10 cellular contexts compared by ENCODE assay signal in genomic region chr9:96139592-96140251, GRCh38.
A peak's percentile ranks its signal among the peaks of the same experiment; 100 is the strongest.
DNase-seq lines count a peak whose midpoint lies in the region; ATAC-seq and TF ChIP-seq lines count a peak whose summit lies in the region.
"Had no signal": no experiment of that assay in that cellular context is flagged by ENCODE, and none has a peak within 500 bp of the region (broad histone marks: within the 10 kb centered on the region; RNA-seq: fewer than 3 reads in every experiment).

No MANE protein-coding gene starts in this region.

- CTCF ChIA-PET in AG04449 (lab: Yijun Ruan, JAX), result interaction anchor here (1.2 to 1.5 kb wide), 2 partner anchors 17 to 78 kb away, joined by 3 to 5 read pairs; no protein-coding TSS in a partner anchor

- TF ChIP-seq CTCF in AG04449 (IDR thresholded peaks at IDR 0.05; ENCODE audit: insufficient read depth, low read length, missing control alignments) (no peak), choroid plexus epithelial cell (conservative IDR thresholded peaks at IDR 0.05; ENCODE audit: low read depth, low read length) (no peak), GM13976 (IDR thresholded peaks at IDR 0.05; ENCODE audit: borderline replicate concordance, control extremely low read depth, extremely low read depth, insufficient read depth, missing control alignments) (no peak)

- no peaks in the 10 kb centered on the region for H3K36me3 Mint-ChIP-seq in stimulated activated effector memory CD8-positive, alpha-beta T cell treated with anti-CD3 and anti-CD28 coated beads, Interleukin-12 subunit alpha, Interleukin-12 subunit beta, amount 100 ng/mL, for 72 hours

- peak overlapping the region; percentile 31 for H3K27ac ChIP-seq in muscle layer of duodenum (ENCODE audit: low read length)

- in situ Hi-C loops in GM13976 (cut with MboI; ENCODE audit: low sequenced_read_pairs, unreplicated experiment), result no loop called here

- POLR2A ChIA-PET in AG04449 (lab: Yijun Ruan, JAX), result no interaction called here

- DNase-seq in AG04449 (ENCODE audit: low read depth, low spot score), result peak; percentile 79
- peak; percentile 88 for DNase-seq in NCI-H1105 treated with DMSO at 0.1 percent for 48 hours (lab: John Stamatoyannopoulos, UW)
- DNase-seq in choroid plexus epithelial cell (ENCODE audit: low read depth), result peak; percentile 93
- no peak for DNase-seq in LoVo (ENCODE audit: low spot score)
- no peak for DNase-seq in stimulated activated effector memory CD8-positive, alpha-beta T cell treated with anti-CD3 and anti-CD28 coated beads, Interleukin-12 subunit alpha, Interleukin-12 subunit beta, amount 100 ng/mL, for 72 hours (ENCODE audit: low spot score in 2 of 2)
- DNase-seq in GM13976 (ENCODE audit: low spot score), result no peak
- DNase-seq: activated CD4-positive, CD25-positive, alpha-beta regulatory T cell; DMS153 had no signal

- H3K4me3 ChIP-seq in AG04449 (ENCODE audit: low read depth, low read length), result peak overlapping the region; percentile 21
- peak overlapping the region; percentile 18 for H3K4me3 ChIP-seq in choroid plexus epithelial cell (ENCODE audit: low read depth, low read length)
- H3K4me3 ChIP-seq in muscle layer of duodenum (ENCODE audit: low read depth in 1 of 2, low read length in 2 of 2), result no peak overlapping the region

- peaks cover 13% of the 10 kb centered on the region for H3K4me1 Mint-ChIP-seq in stimulated activated effector memory CD8-positive, alpha-beta T cell treated with anti-CD3 and anti-CD28 coated beads, Interleukin-12 subunit alpha, Interleukin-12 subunit beta, amount 100 ng/mL, for 72 hours

- no peaks in the 10 kb centered on the region for H3K27me3 ChIP-seq in muscle layer of duodenum (ENCODE audit: low read depth, low read length)

- H3K4me3 Mint-ChIP-seq in stimulated activated effector memory CD8-positive, alpha-beta T cell treated with anti-CD3 and anti-CD28 coated beads, Interleukin-12 subunit alpha, Interleukin-12 subunit beta, amount 100 ng/mL, for 72 hours, result no peak overlapping the region

- no peaks in the 10 kb centered on the region for H3K9me3 ChIP-seq in muscle layer of duodenum (ENCODE audit: control insufficient read depth in 1 of 2, low read length in 2 of 2)

- no peaks in the 10 kb centered on the region for H3K9me3 Mint-ChIP-seq in stimulated activated effector memory CD8-positive, alpha-beta T cell treated with anti-CD3 and anti-CD28 coated beads, Interleukin-12 subunit alpha, Interleukin-12 subunit beta, amount 100 ng/mL, for 72 hours

- no peaks in the 10 kb centered on the region for H3K36me3 ChIP-seq in muscle layer of duodenum (ENCODE audit: control insufficient read depth in 1 of 2, insufficient read depth in 2 of 2, low read length in 2 of 2)

- no peak overlapping the region for H3K27ac Mint-ChIP-seq in stimulated activated effector memory CD8-positive, alpha-beta T cell treated with anti-CD3 and anti-CD28 coated beads, Interleukin-12 subunit alpha, Interleukin-12 subunit beta, amount 100 ng/mL, for 72 hours

- peaks cover 19 to 37% of the 10 kb centered on the region in 2 donors for H3K4me1 ChIP-seq in muscle layer of duodenum (ENCODE audit: control insufficient read depth in 1 of 2, insufficient read depth in 2 of 2, low read length in 2 of 2)

- no peak for ATAC-seq in stimulated activated effector memory CD8-positive, alpha-beta T cell treated with anti-CD3 and anti-CD28 coated beads, Interleukin-12 subunit alpha, Interleukin-12 subunit beta, amount 100 ng/mL, for 72 hours
- ATAC-seq in HG02938 (IDR thresholded peaks at IDR 0.05; ENCODE audit: unreplicated experiment), result no peak

Comparison
In these comparisons a context has a peak if more than half of its experiments do, and no peak if none do; other contexts are left out.
1. DNase-seq: peak in AG04449 (single experiment), NCI-H1105 treated with DMSO at 0.1 percent for 48 hours (single experiment) and choroid plexus epithelial cell (single experiment); none in LoVo (single experiment), stimulated activated effector memory CD8-positive, alpha-beta T cell treated with anti-CD3 and anti-CD28 coated beads, Interleukin-12 subunit alpha, Interleukin-12 subunit beta, amount 100 ng/mL, for 72 hours (0 of 2) and GM13976 (single experiment).
2. H3K4me3 ChIP-seq: peak in AG04449 (single experiment) and choroid plexus epithelial cell (single experiment); none in muscle layer of duodenum (0 of 2).